Comparison of ENCODE assay signal across 9 cellular contexts in genomic region chr12:126663304-126664094, GRCh38.
DNase-seq lines count a peak whose midpoint lies in the region; ATAC-seq and TF ChIP-seq lines count a peak whose summit lies in the region.
"Had no signal": no experiment of that assay in that cellular context is flagged by ENCODE, and none has a peak within 500 bp of the region (broad histone marks: within the 10 kb centered on the region; RNA-seq: fewer than 3 reads in every experiment).

No MANE protein-coding gene starts in this region.

- no peak overlapping the region for H3K9ac ChIP-seq in HCT116 (ENCODE audit: low read length)

- H3K4me2 ChIP-seq in HCT116 (ENCODE audit: low read length) (no peak overlapping the region), PC-9 (no peak overlapping the region)

- no peak for TF ChIP-seq POLR2A in HCT116 (IDR thresholded peaks at IDR 0.05; ENCODE audit: borderline replicate concordance, extremely low read depth, insufficient read depth, insufficient read length)

- H4K20me1 ChIP-seq in HCT116 (ENCODE audit: insufficient read depth) (no peaks in the 10 kb centered on the region), PC-9 (ENCODE audit: insufficient read depth) (no peaks in the 10 kb centered on the region)

- H3K9me2 ChIP-seq in HCT116 (ENCODE audit: insufficient read depth) (no peaks in the 10 kb centered on the region), PC-9 (ENCODE audit: insufficient read depth) (no peaks in the 10 kb centered on the region)

- H3K27ac ChIP-seq in HCT116 (ENCODE audit: low read depth, low read length) (no peak overlapping the region), PC-9 (no peak overlapping the region)

- ATAC-seq in HCT116: no peak
- ATAC-seq in GM21360 (IDR thresholded peaks at IDR 0.05; ENCODE audit: unreplicated experiment): no peak
- ATAC-seq in HG02759 (IDR thresholded peaks at IDR 0.05; ENCODE audit: unreplicated experiment): no peak

- peak; percentile 37 for TF ChIP-seq RAD21 in HCT116 (IDR thresholded peaks at IDR 0.05; ENCODE audit: low read depth)

- H3K36me3 ChIP-seq in HCT116 (ENCODE audit: control insufficient read depth in 1 of 2, insufficient read depth in 2 of 2, low read length in 2 of 2) (no peaks in the 10 kb centered on the region), PC-9 (ENCODE audit: low read depth) (no peaks in the 10 kb centered on the region)

- H3K79me2 ChIP-seq in HCT116 (ENCODE audit: insufficient read depth, low read length) (no peaks in the 10 kb centered on the region), PC-9 (ENCODE audit: low read depth) (no peaks in the 10 kb centered on the region)

- TF ChIP-seq CTCF in HCT116 (IDR thresholded peaks at IDR 0.05 in 2 of 3, conservative IDR thresholded peaks at IDR 0.05 in 1 of 3; ENCODE audit: borderline replicate concordance in 1 of 3, insufficient read depth in 1 of 3, low read depth in 2 of 3, low read length in 2 of 3): peak in 2 of 3 experiments; percentile 33 to 59; a peak in 3 of 6 replicates
- TF ChIP-seq CTCF in PC-9 (conservative IDR thresholded peaks at IDR 0.05): peak; percentile 68

- H2AFZ ChIP-seq in HCT116 (ENCODE audit: low read depth, low read length, poor library complexity, severe bottlenecking): no peak overlapping the region
- no peak overlapping the region for H2AFZ ChIP-seq in PC-9

- H3K27me3 ChIP-seq in HCT116 (ENCODE audit: insufficient read depth, low read length) (no peaks in the 10 kb centered on the region), PC-9 (ENCODE audit: insufficient read depth, low read depth) (no peaks in the 10 kb centered on the region)

- H3F3A ChIP-seq in PC-9 (ENCODE audit: insufficient read depth, low read depth): no peaks in the 10 kb centered on the region

- intact Hi-C loops in HCT116 (cut with micrococcal nuclease) (no loop called here), PC-9 (cut with micrococcal nuclease; ENCODE audit: unreplicated experiment) (no loop called here)

- POLR2A ChIA-PET in HCT116 (lab: Charles Lee) (no interaction called here), PC-9 (lab: Charles Lee; ENCODE audit: unreplicated experiment) (no interaction called here)

- CTCF ChIA-PET in HCT116 (lab: Charles Lee) (no interaction called here), PC-9 (lab: Charles Lee) (interaction anchor here (0.6 kb wide), 1 partner anchor 109 kb away, joined by 4 read pairs; no protein-coding TSS in a partner anchor)

- H3K9me3 ChIP-seq in HCT116 (ENCODE audit: control insufficient read depth in 1 of 2, insufficient read depth in 1 of 2, low read depth in 1 of 2, low read length in 2 of 2) (no peaks in the 10 kb centered on the region; a peak in 1 of 4 replicates), PC-9 (ENCODE audit: insufficient read depth, low read depth) (no peaks in the 10 kb centered on the region)

- no TSS peak for BruUV-seq in HCT116 (replicated peaks; lab: Mats Ljungman, UMichigan)
- no TSS peak for BruUV-seq in PC-9 (replicated peaks; lab: Mats Ljungman, UMichigan)

- no peak overlapping the region for H3K4me3 ChIP-seq in HCT116 (replicated peaks in 1 of 2; ENCODE audit: low read depth in 1 of 2, low read length in 2 of 2)
- no peak overlapping the region for H3K4me3 ChIP-seq in PC-9

- H3K4me1 ChIP-seq in HCT116 (ENCODE audit: control insufficient read depth in 1 of 2, insufficient read depth in 2 of 2, low read length in 2 of 2) (no peaks in the 10 kb centered on the region), PC-9 (replicated peaks; ENCODE audit: insufficient read depth) (peaks cover 14% of the 10 kb centered on the region)

- RAD21 ChIA-PET in HCT116 (lab: Charles Lee; ENCODE audit: low non-redundant PET in 1 of 2, low total read pairs in 2 of 2, uncharacterized antibody in 2 of 2, unreplicated experiment in 2 of 2): no interaction called here

- DNase-seq in D341Med (ENCODE audit: low spot score) (peak; percentile 42), HCT116 (ENCODE audit: low read depth, low spot score) (peak; percentile 32), PC-9 (no peak), iPS-NIHi11 (ENCODE audit: low spot score) (peak; percentile 10), NCI-H774 (lab: John Stamatoyannopoulos, UW) (no peak), NOMO-1 treated with dmso at 0.1 percent for 144 hours (lab: John Stamatoyannopoulos, UW; ENCODE audit: unreplicated experiment) (no peak)
- DNase-seq: activated effector memory CD4-positive, alpha-beta T cell treated with Interleukin-2 at 50 U/mL for 16 hours had no signal

TF ChIP-seq in HCT116, 20 proteins besides CTCF, POLR2A, EP300 and RAD21:
- TF ChIP-seq TCF7L2 (IDR thresholded peaks at IDR 0.05; ENCODE audit: borderline replicate concordance, extremely low read depth, insufficient read depth, insufficient read length) (no peak), CBX3 (IDR thresholded peaks at IDR 0.05; ENCODE audit: low read depth) (0 out of 2 replicates have a peak, but pooled peaks have one; percentile 42)

Comparison
In these comparisons a context has a peak if more than half of its experiments do, and no peak if none do; other contexts are left out.
1. DNase-seq: peak in D341Med (single experiment), HCT116 (single experiment) and iPS-NIHi11 (single experiment); none in PC-9 (0 of 2), NCI-H774 (single experiment) and NOMO-1 treated with dmso at 0.1 percent for 144 hours (single experiment).